In the genomic region with DNA sequence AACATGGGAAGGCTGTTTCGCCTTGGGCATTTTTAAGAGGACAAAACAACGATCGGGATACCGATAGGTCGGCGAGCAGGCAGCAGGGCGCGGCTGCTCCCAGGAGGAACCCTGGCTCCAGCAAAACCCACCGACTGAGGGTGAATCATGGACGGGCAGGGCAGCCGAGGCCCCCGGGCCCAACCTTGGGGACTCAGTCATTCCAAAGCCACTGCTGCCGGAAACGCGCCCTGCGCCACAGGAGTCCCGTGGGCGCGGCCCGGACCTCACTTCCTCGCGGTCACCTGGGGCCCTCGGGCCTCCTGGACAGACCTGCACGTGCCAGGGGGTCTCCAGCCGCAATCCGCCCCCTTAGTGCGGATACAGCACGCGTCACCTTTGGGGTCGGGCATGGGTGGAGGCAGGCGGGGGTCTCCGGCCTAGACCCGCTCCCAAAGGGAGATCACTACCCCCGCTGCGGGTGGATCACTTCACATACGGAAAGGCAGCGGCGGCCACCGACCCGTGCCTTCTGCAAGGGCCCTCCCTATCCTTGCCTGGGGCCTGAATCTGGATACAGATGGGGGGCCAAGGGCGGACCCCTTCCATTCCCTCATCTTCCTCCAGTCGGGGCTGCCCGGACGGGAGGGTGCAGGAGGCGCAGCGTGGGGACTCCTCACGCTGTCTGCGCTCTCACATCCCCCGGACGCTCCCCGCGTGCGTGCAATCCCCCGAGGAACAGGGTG, we compare ENCODE assay signal across 1 cellular context.
TF ChIP-seq lines count a peak whose summit lies in the region.

No MANE protein-coding gene starts in this region.

TF ChIP-seq in K562, 482 proteins besides CTCF, POLR2A, EP300 and RAD21 (continued from another document and continues in another):
- TF ChIP-seq, protein P1, sequence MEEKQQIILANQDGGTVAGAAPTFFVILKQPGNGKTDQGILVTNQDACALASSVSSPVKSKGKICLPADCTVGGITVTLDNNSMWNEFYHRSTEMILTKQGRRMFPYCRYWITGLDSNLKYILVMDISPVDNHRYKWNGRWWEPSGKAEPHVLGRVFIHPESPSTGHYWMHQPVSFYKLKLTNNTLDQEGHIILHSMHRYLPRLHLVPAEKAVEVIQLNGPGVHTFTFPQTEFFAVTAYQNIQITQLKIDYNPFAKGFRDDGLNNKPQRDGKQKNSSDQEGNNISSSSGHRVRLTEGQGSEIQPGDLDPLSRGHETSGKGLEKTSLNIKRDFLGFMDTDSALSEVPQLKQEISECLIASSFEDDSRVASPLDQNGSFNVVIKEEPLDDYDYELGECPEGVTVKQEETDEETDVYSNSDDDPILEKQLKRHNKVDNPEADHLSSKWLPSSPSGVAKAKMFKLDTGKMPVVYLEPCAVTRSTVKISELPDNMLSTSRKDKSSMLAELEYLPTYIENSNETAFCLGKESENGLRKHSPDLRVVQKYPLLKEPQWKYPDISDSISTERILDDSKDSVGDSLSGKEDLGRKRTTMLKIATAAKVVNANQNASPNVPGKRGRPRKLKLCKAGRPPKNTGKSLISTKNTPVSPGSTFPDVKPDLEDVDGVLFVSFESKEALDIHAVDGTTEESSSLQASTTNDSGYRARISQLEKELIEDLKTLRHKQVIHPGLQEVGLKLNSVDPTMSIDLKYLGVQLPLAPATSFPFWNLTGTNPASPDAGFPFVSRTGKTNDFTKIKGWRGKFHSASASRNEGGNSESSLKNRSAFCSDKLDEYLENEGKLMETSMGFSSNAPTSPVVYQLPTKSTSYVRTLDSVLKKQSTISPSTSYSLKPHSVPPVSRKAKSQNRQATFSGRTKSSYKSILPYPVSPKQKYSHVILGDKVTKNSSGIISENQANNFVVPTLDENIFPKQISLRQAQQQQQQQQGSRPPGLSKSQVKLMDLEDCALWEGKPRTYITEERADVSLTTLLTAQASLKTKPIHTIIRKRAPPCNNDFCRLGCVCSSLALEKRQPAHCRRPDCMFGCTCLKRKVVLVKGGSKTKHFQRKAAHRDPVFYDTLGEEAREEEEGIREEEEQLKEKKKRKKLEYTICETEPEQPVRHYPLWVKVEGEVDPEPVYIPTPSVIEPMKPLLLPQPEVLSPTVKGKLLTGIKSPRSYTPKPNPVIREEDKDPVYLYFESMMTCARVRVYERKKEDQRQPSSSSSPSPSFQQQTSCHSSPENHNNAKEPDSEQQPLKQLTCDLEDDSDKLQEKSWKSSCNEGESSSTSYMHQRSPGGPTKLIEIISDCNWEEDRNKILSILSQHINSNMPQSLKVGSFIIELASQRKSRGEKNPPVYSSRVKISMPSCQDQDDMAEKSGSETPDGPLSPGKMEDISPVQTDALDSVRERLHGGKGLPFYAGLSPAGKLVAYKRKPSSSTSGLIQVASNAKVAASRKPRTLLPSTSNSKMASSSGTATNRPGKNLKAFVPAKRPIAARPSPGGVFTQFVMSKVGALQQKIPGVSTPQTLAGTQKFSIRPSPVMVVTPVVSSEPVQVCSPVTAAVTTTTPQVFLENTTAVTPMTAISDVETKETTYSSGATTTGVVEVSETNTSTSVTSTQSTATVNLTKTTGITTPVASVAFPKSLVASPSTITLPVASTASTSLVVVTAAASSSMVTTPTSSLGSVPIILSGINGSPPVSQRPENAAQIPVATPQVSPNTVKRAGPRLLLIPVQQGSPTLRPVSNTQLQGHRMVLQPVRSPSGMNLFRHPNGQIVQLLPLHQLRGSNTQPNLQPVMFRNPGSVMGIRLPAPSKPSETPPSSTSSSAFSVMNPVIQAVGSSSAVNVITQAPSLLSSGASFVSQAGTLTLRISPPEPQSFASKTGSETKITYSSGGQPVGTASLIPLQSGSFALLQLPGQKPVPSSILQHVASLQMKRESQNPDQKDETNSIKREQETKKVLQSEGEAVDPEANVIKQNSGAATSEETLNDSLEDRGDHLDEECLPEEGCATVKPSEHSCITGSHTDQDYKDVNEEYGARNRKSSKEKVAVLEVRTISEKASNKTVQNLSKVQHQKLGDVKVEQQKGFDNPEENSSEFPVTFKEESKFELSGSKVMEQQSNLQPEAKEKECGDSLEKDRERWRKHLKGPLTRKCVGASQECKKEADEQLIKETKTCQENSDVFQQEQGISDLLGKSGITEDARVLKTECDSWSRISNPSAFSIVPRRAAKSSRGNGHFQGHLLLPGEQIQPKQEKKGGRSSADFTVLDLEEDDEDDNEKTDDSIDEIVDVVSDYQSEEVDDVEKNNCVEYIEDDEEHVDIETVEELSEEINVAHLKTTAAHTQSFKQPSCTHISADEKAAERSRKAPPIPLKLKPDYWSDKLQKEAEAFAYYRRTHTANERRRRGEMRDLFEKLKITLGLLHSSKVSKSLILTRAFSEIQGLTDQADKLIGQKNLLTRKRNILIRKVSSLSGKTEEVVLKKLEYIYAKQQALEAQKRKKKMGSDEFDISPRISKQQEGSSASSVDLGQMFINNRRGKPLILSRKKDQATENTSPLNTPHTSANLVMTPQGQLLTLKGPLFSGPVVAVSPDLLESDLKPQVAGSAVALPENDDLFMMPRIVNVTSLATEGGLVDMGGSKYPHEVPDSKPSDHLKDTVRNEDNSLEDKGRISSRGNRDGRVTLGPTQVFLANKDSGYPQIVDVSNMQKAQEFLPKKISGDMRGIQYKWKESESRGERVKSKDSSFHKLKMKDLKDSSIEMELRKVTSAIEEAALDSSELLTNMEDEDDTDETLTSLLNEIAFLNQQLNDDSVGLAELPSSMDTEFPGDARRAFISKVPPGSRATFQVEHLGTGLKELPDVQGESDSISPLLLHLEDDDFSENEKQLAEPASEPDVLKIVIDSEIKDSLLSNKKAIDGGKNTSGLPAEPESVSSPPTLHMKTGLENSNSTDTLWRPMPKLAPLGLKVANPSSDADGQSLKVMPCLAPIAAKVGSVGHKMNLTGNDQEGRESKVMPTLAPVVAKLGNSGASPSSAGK (IDR thresholded peaks at IDR 0.05), result peak; percentile 50
- TF ChIP-seq ETV1 (tag; conservative IDR thresholded peaks at IDR 0.05; ENCODE audit: low read depth) (peak; percentile 47; the same call in 1 of the 2 replicates), ZNF644 (tag; IDR thresholded peaks at IDR 0.05; ENCODE audit: low read depth) (no peak), RNF2 (IDR thresholded peaks at IDR 0.05) (no peak), SRSF1 (IDR thresholded peaks at IDR 0.05; ENCODE audit: low read depth, low read length) (no peak), NR1H2 (CRISPR knock-in tag; IDR thresholded peaks at IDR 0.05) (0 out of 2 replicates have a peak, but pooled peaks have one; percentile 39), MEIS2 (IDR thresholded peaks at IDR 0.05; ENCODE audit: partially characterized antibody) (no peak), ZNF668 (CRISPR knock-in tag; IDR thresholded peaks at IDR 0.05) (no peak), MTA3 (IDR thresholded peaks at IDR 0.05; ENCODE audit: borderline replicate concordance) (peak; percentile 30; the same call in 1 of the 2 replicates), PBX2 (CRISPR knock-in tag; IDR thresholded peaks at IDR 0.05; ENCODE audit: low read depth) (no peak), PBX2 (tag; conservative IDR thresholded peaks at IDR 0.05; ENCODE audit: low read depth) (no peak), XRCC5 (IDR thresholded peaks at IDR 0.05; ENCODE audit: low read depth, low read length) (no peak)
- TF ChIP-seq, protein P2, sequence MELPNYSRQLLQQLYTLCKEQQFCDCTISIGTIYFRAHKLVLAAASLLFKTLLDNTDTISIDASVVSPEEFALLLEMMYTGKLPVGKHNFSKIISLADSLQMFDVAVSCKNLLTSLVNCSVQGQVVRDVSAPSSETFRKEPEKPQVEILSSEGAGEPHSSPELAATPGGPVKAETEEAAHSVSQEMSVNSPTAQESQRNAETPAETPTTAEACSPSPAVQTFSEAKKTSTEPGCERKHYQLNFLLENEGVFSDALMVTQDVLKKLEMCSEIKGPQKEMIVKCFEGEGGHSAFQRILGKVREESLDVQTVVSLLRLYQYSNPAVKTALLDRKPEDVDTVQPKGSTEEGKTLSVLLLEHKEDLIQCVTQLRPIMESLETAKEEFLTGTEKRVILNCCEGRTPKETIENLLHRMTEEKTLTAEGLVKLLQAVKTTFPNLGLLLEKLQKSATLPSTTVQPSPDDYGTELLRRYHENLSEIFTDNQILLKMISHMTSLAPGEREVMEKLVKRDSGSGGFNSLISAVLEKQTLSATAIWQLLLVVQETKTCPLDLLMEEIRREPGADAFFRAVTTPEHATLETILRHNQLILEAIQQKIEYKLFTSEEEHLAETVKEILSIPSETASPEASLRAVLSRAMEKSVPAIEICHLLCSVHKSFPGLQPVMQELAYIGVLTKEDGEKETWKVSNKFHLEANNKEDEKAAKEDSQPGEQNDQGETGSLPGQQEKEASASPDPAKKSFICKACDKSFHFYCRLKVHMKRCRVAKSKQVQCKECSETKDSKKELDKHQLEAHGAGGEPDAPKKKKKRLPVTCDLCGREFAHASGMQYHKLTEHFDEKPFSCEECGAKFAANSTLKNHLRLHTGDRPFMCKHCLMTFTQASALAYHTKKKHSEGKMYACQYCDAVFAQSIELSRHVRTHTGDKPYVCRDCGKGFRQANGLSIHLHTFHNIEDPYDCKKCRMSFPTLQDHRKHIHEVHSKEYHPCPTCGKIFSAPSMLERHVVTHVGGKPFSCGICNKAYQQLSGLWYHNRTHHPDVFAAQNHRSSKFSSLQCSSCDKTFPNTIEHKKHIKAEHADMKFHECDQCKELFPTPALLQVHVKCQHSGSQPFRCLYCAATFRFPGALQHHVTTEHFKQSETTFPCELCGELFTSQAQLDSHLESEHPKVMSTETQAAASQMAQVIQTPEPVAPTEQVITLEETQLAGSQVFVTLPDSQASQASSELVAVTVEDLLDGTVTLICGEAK (IDR thresholded peaks at IDR 0.05), result peak; percentile 58; the same call in 1 of the 2 replicates
- TF ChIP-seq, protein P2 (CRISPR knock-in tag; IDR thresholded peaks at IDR 0.05), result no peak
- TF ChIP-seq, protein P3, sequence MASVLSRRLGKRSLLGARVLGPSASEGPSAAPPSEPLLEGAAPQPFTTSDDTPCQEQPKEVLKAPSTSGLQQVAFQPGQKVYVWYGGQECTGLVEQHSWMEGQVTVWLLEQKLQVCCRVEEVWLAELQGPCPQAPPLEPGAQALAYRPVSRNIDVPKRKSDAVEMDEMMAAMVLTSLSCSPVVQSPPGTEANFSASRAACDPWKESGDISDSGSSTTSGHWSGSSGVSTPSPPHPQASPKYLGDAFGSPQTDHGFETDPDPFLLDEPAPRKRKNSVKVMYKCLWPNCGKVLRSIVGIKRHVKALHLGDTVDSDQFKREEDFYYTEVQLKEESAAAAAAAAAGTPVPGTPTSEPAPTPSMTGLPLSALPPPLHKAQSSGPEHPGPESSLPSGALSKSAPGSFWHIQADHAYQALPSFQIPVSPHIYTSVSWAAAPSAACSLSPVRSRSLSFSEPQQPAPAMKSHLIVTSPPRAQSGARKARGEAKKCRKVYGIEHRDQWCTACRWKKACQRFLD (CRISPR knock-in tag; IDR thresholded peaks at IDR 0.05), result 0 out of 2 replicates have a peak, but pooled peaks have one; percentile 18
- TF ChIP-seq, protein P4, sequence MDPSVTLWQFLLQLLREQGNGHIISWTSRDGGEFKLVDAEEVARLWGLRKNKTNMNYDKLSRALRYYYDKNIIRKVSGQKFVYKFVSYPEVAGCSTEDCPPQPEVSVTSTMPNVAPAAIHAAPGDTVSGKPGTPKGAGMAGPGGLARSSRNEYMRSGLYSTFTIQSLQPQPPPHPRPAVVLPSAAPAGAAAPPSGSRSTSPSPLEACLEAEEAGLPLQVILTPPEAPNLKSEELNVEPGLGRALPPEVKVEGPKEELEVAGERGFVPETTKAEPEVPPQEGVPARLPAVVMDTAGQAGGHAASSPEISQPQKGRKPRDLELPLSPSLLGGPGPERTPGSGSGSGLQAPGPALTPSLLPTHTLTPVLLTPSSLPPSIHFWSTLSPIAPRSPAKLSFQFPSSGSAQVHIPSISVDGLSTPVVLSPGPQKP (CRISPR knock-in tag; IDR thresholded peaks at IDR 0.05), result no peak
- TF ChIP-seq, protein P5, sequence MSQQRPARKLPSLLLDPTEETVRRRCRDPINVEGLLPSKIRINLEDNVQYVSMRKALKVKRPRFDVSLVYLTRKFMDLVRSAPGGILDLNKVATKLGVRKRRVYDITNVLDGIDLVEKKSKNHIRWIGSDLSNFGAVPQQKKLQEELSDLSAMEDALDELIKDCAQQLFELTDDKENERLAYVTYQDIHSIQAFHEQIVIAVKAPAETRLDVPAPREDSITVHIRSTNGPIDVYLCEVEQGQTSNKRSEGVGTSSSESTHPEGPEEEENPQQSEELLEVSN (IDR thresholded peaks at IDR 0.05; ENCODE audit: borderline replicate concordance in 1 of 2, extremely low read depth in 1 of 2, insufficient read depth in 1 of 2, insufficient read length in 1 of 2, low read depth in 1 of 2, low read length in 1 of 2, poor library complexity in 1 of 2, severe bottlenecking in 1 of 2), result peak; percentile 13 to 68
